ENCODE assay signal across 9 cellular contexts in genomic region chr1:156652131-156652991, GRCh38. TPM values are rescaled to one million over a fixed set of nuclear protein-coding genes. Genes with fewer than 3 reads are reported as not detected.
DNase-seq lines count a peak whose midpoint lies in the region; ATAC-seq and TF ChIP-seq lines count a peak whose summit lies in the region.
"Had no signal": no experiment of that assay in that cellular context is flagged by ENCODE, and none has a peak within 500 bp of the region (broad histone marks: within the 10 kb centered on the region; RNA-seq: fewer than 3 reads in every experiment).

No MANE protein-coding gene starts in this region.

- peaks cover 77% of the 10 kb centered on the region for H3K27me3 Mint-ChIP-seq in activated naive CD4-positive, alpha-beta T cell treated with anti-CD3 and anti-CD28 coated beads for 36 hours (ENCODE audit: low read depth)
- peaks cover 77 to 89% (median 83%) of the 10 kb centered on the region in 5 donors for H3K27me3 Mint-ChIP-seq in naive thymus-derived CD4-positive, alpha-beta T cell
- H3K27me3 Mint-ChIP-seq in natural killer cell treated with Interleukin-12 subunit alpha and Interleukin-12 subunit beta and Interleukin-15 and Interleukin-18, amount 100 ng/mL, for 72 hours = peaks cover 49 to 58% of the 10 kb centered on the region in 2 donors

- H3K4me3 ChIP-seq in cardiac fibroblast (replicated peaks in 1 of 2; ENCODE audit: low read depth in 2 of 2, low read length in 2 of 2) = no peak overlapping the region
- no peak overlapping the region for H3K4me3 ChIP-seq in naive thymus-derived CD4-positive, alpha-beta T cell (ENCODE audit: low read length)

- CTCF ChIA-PET in activated naive CD4-positive, alpha-beta T cell treated with anti-CD3 and anti-CD28 coated beads for 36 hours (lab: Charles Lee) = interaction anchor here (0.6 to 1.4 kb wide), 7 partner anchors 8 to 75 kb away, joined by 3 to 5 read pairs (median 4); no protein-coding TSS in a partner anchor
- CTCF ChIA-PET in naive thymus-derived CD4-positive, alpha-beta T cell (lab: Charles Lee) = interaction anchor here (0.6 to 0.8 kb wide), 2 partner anchors 9 to 26 kb away, joined by 3 read pairs; no protein-coding TSS in a partner anchor

- no peaks in the 10 kb centered on the region for H3K9me3 Mint-ChIP-seq in activated naive CD4-positive, alpha-beta T cell treated with anti-CD3 and anti-CD28 coated beads for 36 hours
- H3K9me3 Mint-ChIP-seq in naive thymus-derived CD4-positive, alpha-beta T cell = peaks cover 0 to 4% (median 0%) of the 10 kb centered on the region in 11 donors
- H3K9me3 Mint-ChIP-seq in natural killer cell treated with Interleukin-12 subunit alpha and Interleukin-12 subunit beta and Interleukin-15 and Interleukin-18, amount 100 ng/mL, for 72 hours = no peaks in the 10 kb centered on the region
- H3K9me3 Mint-ChIP-seq: nephron had no signal

- H3K27ac Mint-ChIP-seq in activated naive CD4-positive, alpha-beta T cell treated with anti-CD3 and anti-CD28 coated beads for 36 hours = no peak overlapping the region
- no peak overlapping the region for H3K27ac Mint-ChIP-seq in naive thymus-derived CD4-positive, alpha-beta T cell
- no peak overlapping the region for H3K27ac Mint-ChIP-seq in natural killer cell treated with Interleukin-12 subunit alpha and Interleukin-12 subunit beta and Interleukin-15 and Interleukin-18, amount 100 ng/mL, for 72 hours
- H3K27ac Mint-ChIP-seq: nephron had no signal

- no peaks in the 10 kb centered on the region for H3K9me3 ChIP-seq in naive thymus-derived CD4-positive, alpha-beta T cell (ENCODE audit: control insufficient read depth in 2 of 3, low read length in 3 of 3)

- no peak overlapping the region for H3K4me3 Mint-ChIP-seq in activated naive CD4-positive, alpha-beta T cell treated with anti-CD3 and anti-CD28 coated beads for 36 hours
- H3K4me3 Mint-ChIP-seq in naive thymus-derived CD4-positive, alpha-beta T cell = no peak overlapping the region
- no peak overlapping the region for H3K4me3 Mint-ChIP-seq in natural killer cell treated with Interleukin-12 subunit alpha and Interleukin-12 subunit beta and Interleukin-15 and Interleukin-18, amount 100 ng/mL, for 72 hours
- H3K4me3 Mint-ChIP-seq: nephron had no signal

- POLR2A ChIA-PET in naive thymus-derived CD4-positive, alpha-beta T cell (lab: Charles Lee) = interaction anchor here (0.6 kb wide), 1 partner anchor 193 kb away, joined by 3 read pairs; no protein-coding TSS in a partner anchor

- peaks cover 4 to 11% of the 10 kb centered on the region in 2 donors for H3K4me1 ChIP-seq in naive thymus-derived CD4-positive, alpha-beta T cell (ENCODE audit: control insufficient read depth in 2 of 2, insufficient read depth in 2 of 2, low read length in 2 of 2)

- no peaks in the 10 kb centered on the region for H3K36me3 Mint-ChIP-seq in activated naive CD4-positive, alpha-beta T cell treated with anti-CD3 and anti-CD28 coated beads for 36 hours (ENCODE audit: low read depth)
- H3K36me3 Mint-ChIP-seq in naive thymus-derived CD4-positive, alpha-beta T cell = peaks cover 0 to 11% (median 0%) of the 10 kb centered on the region in 5 donors
- no peaks in the 10 kb centered on the region for H3K36me3 Mint-ChIP-seq in natural killer cell treated with Interleukin-12 subunit alpha and Interleukin-12 subunit beta and Interleukin-15 and Interleukin-18, amount 100 ng/mL, for 72 hours

- peaks cover 10% of the 10 kb centered on the region for H3K4me1 Mint-ChIP-seq in activated naive CD4-positive, alpha-beta T cell treated with anti-CD3 and anti-CD28 coated beads for 36 hours (ENCODE audit: low read depth)
- peaks cover 9 to 16% (median 12%) of the 10 kb centered on the region in 7 donors for H3K4me1 Mint-ChIP-seq in naive thymus-derived CD4-positive, alpha-beta T cell
- peaks cover 8 to 14% of the 10 kb centered on the region in 2 donors for H3K4me1 Mint-ChIP-seq in natural killer cell treated with Interleukin-12 subunit alpha and Interleukin-12 subunit beta and Interleukin-15 and Interleukin-18, amount 100 ng/mL, for 72 hours (ENCODE audit: low read depth in 2 of 2)

- H3K27me3 ChIP-seq in naive thymus-derived CD4-positive, alpha-beta T cell (ENCODE audit: control insufficient read depth in 2 of 2, insufficient read depth in 2 of 2, low read length in 2 of 2) = peaks cover 0 to 22% of the 10 kb centered on the region in 2 donors

- peak; percentile 57 for DNase-seq in activated naive CD4-positive, alpha-beta T cell treated with anti-CD3 and anti-CD28 coated beads for 36 hours
- no peak for DNase-seq in activated naive CD4-positive, alpha-beta T cell treated with anti-CD3 and anti-CD28 coated beads, Interleukin-2, amount 50 U/mL, for 16 hours
- DNase-seq in cardiac fibroblast (ENCODE audit: low read depth in 2 of 2) (peak; percentile 47 to 48), renal cortical epithelial cell (ENCODE audit: low read depth) (peak; percentile 26)
- no peak for DNase-seq in naive thymus-derived CD4-positive, alpha-beta T cell
- DNase-seq in natural killer cell treated with Interleukin-12 subunit alpha and Interleukin-12 subunit beta and Interleukin-15 and Interleukin-18, amount 100 ng/mL, for 72 hours (ENCODE audit: low spot score) = no peak
- DNase-seq: amniotic stem cell, NCI-H526 had no signal

- H3K27ac ChIP-seq in naive thymus-derived CD4-positive, alpha-beta T cell (ENCODE audit: low read depth, low read length) = no peak overlapping the region

- intact Hi-C loops in activated naive CD4-positive, alpha-beta T cell treated with anti-CD3 and anti-CD28 coated beads for 36 hours (cut with micrococcal nuclease) = no loop called here
- intact Hi-C loops in naive thymus-derived CD4-positive, alpha-beta T cell (cut with micrococcal nuclease) = no loop called here

- TF ChIP-seq CTCF in cardiac fibroblast (IDR thresholded peaks at IDR 0.05; ENCODE audit: low read depth, low read length) = no peak

- H3K36me3 ChIP-seq in naive thymus-derived CD4-positive, alpha-beta T cell (ENCODE audit: control insufficient read depth in 2 of 3, insufficient read depth in 3 of 3, low read length in 3 of 3) = no peaks in the 10 kb centered on the region

- no peak for ATAC-seq in naive thymus-derived CD4-positive, alpha-beta T cell
- no peak for ATAC-seq in natural killer cell treated with Interleukin-12 subunit alpha and Interleukin-12 subunit beta and Interleukin-15 and Interleukin-18, amount 100 ng/mL, for 72 hours

RNA-seq across cellular contexts. Expression of gene BCAN, which starts 10.4 kb away (rescaled TPM):
- total RNA-seq in activated naive CD4-positive, alpha-beta T cell treated with anti-CD3 and anti-CD28 coated beads for 36 hours = not detected
- 3.7 TPM in 1 of 2 replicates, not detected in the other for total RNA-seq in renal cortical epithelial cell
- not detected for total RNA-seq in naive thymus-derived CD4-positive, alpha-beta T cell
- polyA plus RNA-seq in naive thymus-derived CD4-positive, alpha-beta T cell = not detected
- total RNA-seq in natural killer cell treated with Interleukin-12 subunit alpha and Interleukin-12 subunit beta and Interleukin-15 and Interleukin-18, amount 100 ng/mL, for 72 hours = under 1 TPM; 0.36 to 0.67 TPM

RNA-seq across cellular contexts. Expression of gene NES, which starts 24.8 kb away (rescaled TPM):
- total RNA-seq in activated naive CD4-positive, alpha-beta T cell treated with anti-CD3 and anti-CD28 coated beads for 36 hours = not detected
- total RNA-seq in renal cortical epithelial cell = 1.0 and 1.6 TPM in 2 replicates
- under 1 TPM in 1 of 5 experiments, not detected in 4; 0.05 TPM for total RNA-seq in naive thymus-derived CD4-positive, alpha-beta T cell
- not detected for polyA plus RNA-seq in naive thymus-derived CD4-positive, alpha-beta T cell
- not detected for total RNA-seq in natural killer cell treated with Interleukin-12 subunit alpha and Interleukin-12 subunit beta and Interleukin-15 and Interleukin-18, amount 100 ng/mL, for 72 hours

RNA-seq across cellular contexts. Expression of gene HAPLN2, which starts 33.1 kb away (rescaled TPM):
- under 1 TPM; 0.40 to 0.55 TPM for total RNA-seq in activated naive CD4-positive, alpha-beta T cell treated with anti-CD3 and anti-CD28 coated beads for 36 hours
- total RNA-seq in renal cortical epithelial cell = not detected in 2 replicates
- not detected for total RNA-seq in naive thymus-derived CD4-positive, alpha-beta T cell
- polyA plus RNA-seq in naive thymus-derived CD4-positive, alpha-beta T cell = not detected
- not detected for total RNA-seq in natural killer cell treated with Interleukin-12 subunit alpha and Interleukin-12 subunit beta and Interleukin-15 and Interleukin-18, amount 100 ng/mL, for 72 hours

RNA-seq across cellular contexts. Expression of gene GPATCH4, which starts 51.1 kb away (rescaled TPM):
- total RNA-seq in activated naive CD4-positive, alpha-beta T cell treated with anti-CD3 and anti-CD28 coated beads for 36 hours = 10 to 100 TPM; 37.5 to 38.3 TPM
- 13.5 and 33.8 TPM in 2 replicates for total RNA-seq in renal cortical epithelial cell
- total RNA-seq in naive thymus-derived CD4-positive, alpha-beta T cell = 10 to 100 TPM; 33.3 to 49.6 (median 39.1) TPM
- polyA plus RNA-seq in naive thymus-derived CD4-positive, alpha-beta T cell = 10 to 100 TPM; 46.5 to 59.1 TPM
- total RNA-seq in natural killer cell treated with Interleukin-12 subunit alpha and Interleukin-12 subunit beta and Interleukin-15 and Interleukin-18, amount 100 ng/mL, for 72 hours = 100 to 1,000 TPM in 1 of 2 donors, 10 to 100 TPM in 1; 47.9 to 135 TPM

RNA-seq across cellular contexts. Expression of gene CRABP2, which starts 53.0 kb away (rescaled TPM):
- total RNA-seq in activated naive CD4-positive, alpha-beta T cell treated with anti-CD3 and anti-CD28 coated beads for 36 hours = under 1 TPM; 0.45 to 0.72 TPM
- total RNA-seq in renal cortical epithelial cell = 1.4 and 8.3 TPM in 2 replicates
- 1 to 10 TPM in 4 of 5 experiments, under 1 TPM in 1; 0.38 to 2.5 (median 1.4) TPM for total RNA-seq in naive thymus-derived CD4-positive, alpha-beta T cell
- polyA plus RNA-seq in naive thymus-derived CD4-positive, alpha-beta T cell = 1 to 10 TPM in 1 of 2 donors, under 1 TPM in 1; 0.40 to 1.1 TPM
- 1 to 10 TPM; 2.4 to 4.6 TPM for total RNA-seq in natural killer cell treated with Interleukin-12 subunit alpha and Interleukin-12 subunit beta and Interleukin-15 and Interleukin-18, amount 100 ng/mL, for 72 hours

Comparison
In these comparisons a context has a peak if more than half of its experiments do, and no peak if none do; other contexts are left out.
1. DNase-seq: peak in activated naive CD4-positive, alpha-beta T cell treated with anti-CD3 and anti-CD28 coated beads for 36 hours (single experiment), cardiac fibroblast (2 of 2) and renal cortical epithelial cell (single experiment); none in activated naive CD4-positive, alpha-beta T cell treated with anti-CD3 and anti-CD28 coated beads, Interleukin-2, amount 50 U/mL, for 16 hours (single experiment), naive thymus-derived CD4-positive, alpha-beta T cell (0 of 9) and natural killer cell treated with Interleukin-12 subunit alpha and Interleukin-12 subunit beta and Interleukin-15 and Interleukin-18, amount 100 ng/mL, for 72 hours (single experiment).